ENCODE assay signal across 21 cellular contexts in the genomic region with DNA sequence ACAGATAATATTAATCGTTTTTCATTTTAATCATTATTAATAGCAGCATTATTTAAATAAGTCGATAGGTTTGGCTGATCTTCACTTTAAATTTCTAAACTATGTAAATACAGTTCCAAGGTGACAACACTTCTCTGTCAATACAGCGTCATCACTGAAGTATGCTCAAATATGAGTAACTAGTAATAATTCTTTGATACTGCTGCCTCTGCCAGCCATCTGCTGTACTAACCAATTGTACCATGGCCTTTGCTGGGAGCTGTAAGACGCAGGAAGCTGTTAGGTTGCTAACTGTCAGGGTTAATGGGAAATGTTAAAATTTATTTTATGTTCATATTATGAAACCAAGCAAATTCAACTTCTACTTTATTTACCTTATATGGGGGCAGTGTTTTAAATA.
"Had no signal": no experiment of that assay in that cellular context is flagged by ENCODE, and none has a peak within 500 bp of the region (broad histone marks: within the 10 kb centered on the region; RNA-seq: fewer than 3 reads in every experiment).

No MANE protein-coding gene starts in this region.

- H3K27me3 Mint-ChIP-seq: naive thymus-derived CD8-positive, alpha-beta T cell; stimulated activated memory B cell treated with anti-CD40 and anti-IgM and Interleukin-4, amounts not matched to agents 10 μg/mL and 1 μg/mL and 100 μg/mL, for 72 hours; stimulated activated naive CD8-positive, alpha-beta T cell treated with anti-CD3 and anti-CD28 coated beads, Interleukin-15, Interleukin-2, amounts not matched to agents 100 ng/mL and 50 ng/mL, for 24 hours had no signal

- H3K9me3 Mint-ChIP-seq: stimulated activated memory B cell treated with anti-CD40 and anti-IgM and Interleukin-4, amounts not matched to agents 10 μg/mL and 1 μg/mL and 100 μg/mL, for 72 hours had no signal

- H3K27ac ChIP-seq: dorsolateral prefrontal cortex, hepatocyte, neutrophil, psoas muscle, right lobe of liver, spleen, testis, tibial nerve, upper lobe of right lung had no signal

- H3K4me1 Mint-ChIP-seq: naive thymus-derived CD8-positive, alpha-beta T cell; stimulated activated memory B cell treated with anti-CD40 and anti-IgM and Interleukin-4, amounts not matched to agents 10 μg/mL and 1 μg/mL and 100 μg/mL, for 72 hours had no signal

- H2AFZ ChIP-seq: hepatocyte had no signal

- H3K9me3 ChIP-seq: neutrophil, psoas muscle, testis had no signal

- DNase-seq: cortex of kidney; dorsolateral prefrontal cortex; effector CD8-positive, alpha-beta T cell; foreskin melanocyte; head of caudate nucleus; mesendoderm; naive thymus-derived CD8-positive, alpha-beta T cell; psoas muscle; retina; right lobe of liver; spleen; stimulated activated CD4-positive, alpha-beta T cell treated with anti-CD3 and anti-CD28 coated beads, Interleukin-15, amount 100 ng/mL, for 24 hours; stimulated activated CD4-positive, alpha-beta T cell treated with anti-CD3 and anti-CD28 coated beads, Interleukin-1b, Interleukin-23, amount 100 ng/mL, for 48 hours; stimulated activated CD4-positive, alpha-beta T cell treated with anti-CD3 and anti-CD28 coated beads, Interleukin-4, amount 100 ng/mL, for 24 hours; testis; upper lobe of right lung had no signal

- H3K36me3 Mint-ChIP-seq: naive thymus-derived CD8-positive, alpha-beta T cell; stimulated activated memory B cell treated with anti-CD40 and anti-IgM and Interleukin-4, amounts not matched to agents 10 μg/mL and 1 μg/mL and 100 μg/mL, for 72 hours had no signal

- H3K4me2 ChIP-seq: hepatocyte had no signal

- H3K4me1 ChIP-seq: psoas muscle, right lobe of liver, spleen, testis, tibial nerve, upper lobe of right lung had no signal

- H3K27me3 ChIP-seq: dorsolateral prefrontal cortex, hepatocyte, neutrophil, right lobe of liver, spleen, testis, tibial nerve, upper lobe of right lung had no signal

- H3K27ac Mint-ChIP-seq: naive thymus-derived CD8-positive, alpha-beta T cell; stimulated activated memory B cell treated with anti-CD40 and anti-IgM and Interleukin-4, amounts not matched to agents 10 μg/mL and 1 μg/mL and 100 μg/mL, for 72 hours; stimulated activated naive CD8-positive, alpha-beta T cell treated with anti-CD3 and anti-CD28 coated beads, Interleukin-15, Interleukin-2, amounts not matched to agents 100 ng/mL and 50 ng/mL, for 24 hours had no signal

- ATAC-seq: naive thymus-derived CD8-positive, alpha-beta T cell; psoas muscle; right lobe of liver; stimulated activated memory B cell treated with anti-CD40 and anti-IgM and Interleukin-4, amounts not matched to agents 10 μg/mL and 1 μg/mL and 100 μg/mL, for 72 hours; upper lobe of right lung had no signal

- H3K36me3 ChIP-seq: neutrophil, right lobe of liver, spleen, tibial nerve, upper lobe of right lung had no signal

- H3K4me3 ChIP-seq: dorsolateral prefrontal cortex, hepatocyte, psoas muscle, right lobe of liver, spleen, testis, tibial nerve, upper lobe of right lung had no signal

- H3K4me3 Mint-ChIP-seq: naive thymus-derived CD8-positive, alpha-beta T cell; stimulated activated memory B cell treated with anti-CD40 and anti-IgM and Interleukin-4, amounts not matched to agents 10 μg/mL and 1 μg/mL and 100 μg/mL, for 72 hours; stimulated activated naive CD8-positive, alpha-beta T cell treated with anti-CD3 and anti-CD28 coated beads, Interleukin-15, Interleukin-2, amounts not matched to agents 100 ng/mL and 50 ng/mL, for 24 hours had no signal

- H3K79me2 ChIP-seq: hepatocyte had no signal
